In genomic region chr15:69344238-69344637, GRCh38 we compare ENCODE assay signal across 21 cellular contexts. TPM values are rescaled to one million over a fixed set of nuclear protein-coding genes. Genes with fewer than 3 reads are reported as not detected.
"Had no signal": no experiment of that assay in that cellular context is flagged by ENCODE, and none has a peak within 500 bp of the region (broad histone marks: within the 10 kb centered on the region; RNA-seq: fewer than 3 reads in every experiment).

No MANE protein-coding gene starts in this region.

- H3K27me3 ChIP-seq: ascending aorta, body of pancreas had no signal

- H3K27ac ChIP-seq: ascending aorta, body of pancreas had no signal

- H3K27ac Mint-ChIP-seq: activated CD8-positive, alpha-beta T cell treated with anti-CD3 and anti-CD28 coated beads, Interleukin-2, amount 10 ng/mL, durations not matched to agents 7 days and 5 days; activated naive CD4-positive, alpha-beta T cell treated with anti-CD3 and anti-CD28 coated beads, Interleukin-2, amount 50 U/mL, for 24 hours; T-helper 1 cell treated with Interleukin-12 subunit alpha and Interleukin-12 subunit beta and Interleukin-4 antibody, amounts not matched to agents 30 μg/mL and 1 μg/mL, for 36 hours had no signal

- H3K9me3 Mint-ChIP-seq: activated naive CD4-positive, alpha-beta T cell treated with anti-CD3 and anti-CD28 coated beads, Interleukin-2, amount 50 U/mL, for 24 hours; T-helper 1 cell treated with Interleukin-12 subunit alpha and Interleukin-12 subunit beta and Interleukin-4 antibody, amounts not matched to agents 30 μg/mL and 1 μg/mL, for 36 hours had no signal

- H3K4me1 ChIP-seq: ascending aorta, body of pancreas had no signal

- FAIRE-seq: bronchial epithelial cell, RCC 7860 had no signal

- H3K4me3 ChIP-seq: ascending aorta, body of pancreas had no signal

- ATAC-seq: activated CD8-positive, alpha-beta T cell treated with anti-CD3 and anti-CD28 coated beads, Interleukin-2, amount 10 ng/mL, durations not matched to agents 7 days and 5 days; body of pancreas; PC-3 had no signal

- H3K9me3 ChIP-seq: ascending aorta, body of pancreas had no signal

- H3K36me3 Mint-ChIP-seq: activated naive CD4-positive, alpha-beta T cell treated with anti-CD3 and anti-CD28 coated beads, Interleukin-2, amount 50 U/mL, for 24 hours had no signal

- H3K4me3 Mint-ChIP-seq: activated CD8-positive, alpha-beta T cell treated with anti-CD3 and anti-CD28 coated beads, Interleukin-2, amount 10 ng/mL, durations not matched to agents 7 days and 5 days; activated naive CD4-positive, alpha-beta T cell treated with anti-CD3 and anti-CD28 coated beads, Interleukin-2, amount 50 U/mL, for 24 hours; T-helper 1 cell treated with Interleukin-12 subunit alpha and Interleukin-12 subunit beta and Interleukin-4 antibody, amounts not matched to agents 30 μg/mL and 1 μg/mL, for 36 hours had no signal

- H3K36me3 ChIP-seq: ascending aorta had no signal

- H3K4me1 Mint-ChIP-seq: activated naive CD4-positive, alpha-beta T cell treated with anti-CD3 and anti-CD28 coated beads, Interleukin-2, amount 50 U/mL, for 24 hours had no signal

- DNase-seq: activated CD4-positive, alpha-beta T cell treated with anti-CD3 and anti-CD28 coated beads for 48 hours; activated CD4-positive, alpha-beta T cell treated with anti-CD3 and anti-CD28 coated beads, Interleukin-2, amount 50 U/mL, for 4 hours; activated CD4-positive, CD25-positive, alpha-beta regulatory T cell treated with anti-CD3 and anti-CD28 coated beads, Interleukin-2, amount 50 U/mL, for 72 hours; activated CD8-positive, alpha-beta memory T cell treated with anti-CD3 and anti-CD28 coated beads, Interleukin-2, amount 50 U/mL, for 48 hours; activated CD8-positive, alpha-beta T cell treated with anti-CD3 and anti-CD28 coated beads, Interleukin-2, amount 10 ng/mL, durations not matched to agents 7 days and 5 days; activated T-cell treated with anti-CD3 and anti-CD28 coated beads, Interleukin-2, amount 50 U/mL, for 1 hour; body of pancreas; central memory CD4-positive, alpha-beta T cell; NCI-H1105 treated with DMSO at 0.1 percent for 48 hours; NCI-H1436 treated with DMSO at 0.1 percent for 48 hours; NCI-H187; NCI-H2081; NCI-H446; NCI-H524; PC-3; SHP77 had no signal

RNA-seq across cellular contexts. Expression of gene PAQR5, which starts 45.5 kb away (rescaled TPM):
- total RNA-seq: activated CD8-positive, alpha-beta T cell treated with anti-CD3 and anti-CD28 coated beads, Interleukin-2, amount 10 ng/mL, durations not matched to agents 7 days and 5 days had no signal
